Comparison of ENCODE assay signal across 20 cellular contexts in the genomic region with DNA sequence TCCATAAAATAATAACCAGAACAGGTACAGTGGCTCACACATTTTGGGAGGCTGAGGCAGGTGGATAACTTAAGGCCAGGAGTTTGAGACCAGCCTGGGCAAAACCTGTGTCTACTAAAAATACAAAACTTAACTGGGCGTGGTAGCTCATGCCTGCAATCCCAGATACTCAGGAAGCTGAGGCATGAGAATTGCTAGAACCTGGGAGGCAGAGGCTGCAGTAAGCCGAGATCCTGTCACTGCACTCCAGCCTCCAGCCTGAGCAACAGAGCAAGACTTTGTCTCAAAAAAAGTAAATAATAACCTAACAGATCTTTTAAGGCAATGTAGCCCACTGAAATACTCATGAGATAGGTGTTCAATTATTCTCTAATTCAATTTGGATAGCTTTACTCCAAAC.
"Had no signal": no experiment of that assay in that cellular context is flagged by ENCODE, and none has a peak within 500 bp of the region (broad histone marks: within the 10 kb centered on the region; RNA-seq: fewer than 3 reads in every experiment).

No MANE protein-coding gene starts in this region.

- H3K36me3 ChIP-seq: transverse colon had no signal

- ATAC-seq: left colon; natural killer cell; stimulated activated memory B cell treated with anti-CD40 and anti-IgM and Interleukin-4, amounts not matched to agents 10 μg/mL and 1 μg/mL and 100 μg/mL, for 72 hours had no signal

- H3K4me3 Mint-ChIP-seq: endodermal cell; memory B cell; mesothelial cell of epicardium; natural killer cell; neural crest cell; stimulated activated memory B cell treated with anti-CD40 and anti-IgM and Interleukin-4, amounts not matched to agents 10 μg/mL and 1 μg/mL and 100 μg/mL, for 72 hours; stimulated activated naive CD8-positive, alpha-beta T cell treated with anti-CD3 and anti-CD28 coated beads, Interleukin-15, Interleukin-2, amounts not matched to agents 100 ng/mL and 50 ng/mL, for 24 hours had no signal

- H3K27me3 ChIP-seq: hepatocyte, spleen, testis, transverse colon had no signal

- H3K4me3 ChIP-seq: hepatocyte, spleen, testis, transverse colon had no signal

- DNase-seq: dermis blood vessel endothelial cell; effector CD4-positive, alpha-beta T cell; endodermal cell; foreskin melanocyte; head of caudate nucleus; left colon; natural killer cell; posterior cingulate gyrus; spleen; stimulated activated CD4-positive, alpha-beta T cell treated with anti-CD3 and anti-CD28 coated beads, Interleukin-15, amount 100 ng/mL, for 24 hours; stimulated activated CD4-positive, alpha-beta T cell treated with anti-CD3 and anti-CD28 coated beads, Interleukin-1b, Interleukin-23, amount 100 ng/mL, for 48 hours; stimulated activated CD4-positive, alpha-beta T cell treated with anti-CD3 and anti-CD28 coated beads, Interleukin-4, amount 100 ng/mL, for 24 hours; testis; transverse colon had no signal

- H3K9me3 Mint-ChIP-seq: natural killer cell, neural crest cell had no signal

- H3K4me1 Mint-ChIP-seq: neural crest cell had no signal

- H3K27ac ChIP-seq: hepatocyte, spleen, testis, transverse colon had no signal

- H3K27me3 Mint-ChIP-seq: memory B cell; stimulated activated memory B cell treated with anti-CD40 and anti-IgM and Interleukin-4, amounts not matched to agents 10 μg/mL and 1 μg/mL and 100 μg/mL, for 72 hours; stimulated activated naive CD8-positive, alpha-beta T cell treated with anti-CD3 and anti-CD28 coated beads, Interleukin-15, Interleukin-2, amounts not matched to agents 100 ng/mL and 50 ng/mL, for 24 hours had no signal

- H3K9me3 ChIP-seq: testis had no signal

- H3K4me2 ChIP-seq: hepatocyte had no signal

- H2AFZ ChIP-seq: hepatocyte had no signal

- H3K27ac Mint-ChIP-seq: endodermal cell; memory B cell; mesothelial cell of epicardium; natural killer cell; stimulated activated memory B cell treated with anti-CD40 and anti-IgM and Interleukin-4, amounts not matched to agents 10 μg/mL and 1 μg/mL and 100 μg/mL, for 72 hours; stimulated activated naive CD8-positive, alpha-beta T cell treated with anti-CD3 and anti-CD28 coated beads, Interleukin-15, Interleukin-2, amounts not matched to agents 100 ng/mL and 50 ng/mL, for 24 hours had no signal
